In genomic region chr22:37249946-37250345, GRCh38 we compare ENCODE assay signal across 1 cellular context.
TF ChIP-seq lines count a peak whose summit lies in the region.

No MANE protein-coding gene starts in this region.

TF ChIP-seq in HepG2, 621 proteins besides CTCF, POLR2A, EP300 and RAD21:
- TF ChIP-seq AGO2 (optimal IDR thresholded peaks at IDR 0.05; ENCODE audit: low read depth, low read length) = no peak
- no peak for TF ChIP-seq TARDBP (CRISPR knock-in tag; IDR thresholded peaks at IDR 0.05)
- TF ChIP-seq GATAD2A (CRISPR knock-in tag; IDR thresholded peaks at IDR 0.05) = no peak
- TF ChIP-seq ZIK1 (CRISPR knock-in tag; IDR thresholded peaks at IDR 0.05; ENCODE audit: borderline replicate concordance, low read depth) = no peak
- no peak for TF ChIP-seq ZNF768 (CRISPR knock-in tag; IDR thresholded peaks at IDR 0.05)
- no peak for TF ChIP-seq ZNF816 (CRISPR knock-in tag; IDR thresholded peaks at IDR 0.05; ENCODE audit: borderline replicate concordance)
- TF ChIP-seq KDM1A (CRISPR knock-in tag; IDR thresholded peaks at IDR 0.05) = no peak
- TF ChIP-seq ZNF546 (CRISPR knock-in tag; conservative IDR thresholded peaks at IDR 0.05) = no peak
- TF ChIP-seq ZBTB40 (IDR thresholded peaks at IDR 0.05) = no peak
- no peak for TF ChIP-seq ZBTB40 (CRISPR knock-in tag; IDR thresholded peaks at IDR 0.05)
- TF ChIP-seq GABPB1 (CRISPR knock-in tag; IDR thresholded peaks at IDR 0.05) = no peak
- TF ChIP-seq ZNF773 (CRISPR knock-in tag; IDR thresholded peaks at IDR 0.05; ENCODE audit: borderline replicate concordance) = no peak
- TF ChIP-seq MAFG (CRISPR knock-in tag; IDR thresholded peaks at IDR 0.05) = no peak
